8 cellular contexts compared by ENCODE assay signal in the genomic region with DNA sequence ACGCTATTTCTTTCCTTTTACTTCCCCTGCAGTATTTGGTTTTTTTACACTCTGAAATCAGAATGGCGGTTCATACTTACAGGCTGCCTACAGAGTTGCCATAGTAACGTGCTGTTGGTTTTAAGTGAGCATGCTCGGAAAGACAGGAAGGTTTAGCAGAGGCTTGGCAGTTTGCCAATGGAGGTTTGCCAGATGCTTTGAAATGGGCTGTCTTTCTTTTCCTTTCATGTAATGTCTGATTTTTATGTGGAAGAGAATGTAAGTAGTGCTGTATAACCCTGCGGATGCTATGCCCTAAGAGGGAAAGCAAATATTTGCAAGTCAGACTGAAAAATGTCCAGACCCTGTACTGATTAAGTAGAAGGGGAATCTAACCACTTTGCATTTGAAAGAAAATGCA. TPM values are rescaled to one million over a fixed set of nuclear protein-coding genes. Genes with fewer than 3 reads are reported as not detected.
A peak's percentile ranks its signal among the peaks of the same experiment; 100 is the strongest.
DNase-seq lines count a peak whose midpoint lies in the region; ATAC-seq and TF ChIP-seq lines count a peak whose summit lies in the region.

No MANE protein-coding gene starts in this region.

- no peak overlapping the region for H3K4me3 ChIP-seq in GM12864 (ENCODE audit: low read depth, low read length)
- peak overlapping the region in 1 of 2 donors; percentile 7 for H3K4me3 ChIP-seq in right atrium auricular region
- no peak overlapping the region for H3K4me3 ChIP-seq in vagina

- H3K4me1 ChIP-seq in right atrium auricular region = peaks cover 0 to 11% of the 10 kb centered on the region in 2 donors
- peaks cover 14% of the 10 kb centered on the region for H3K4me1 ChIP-seq in vagina

- no peaks in the 10 kb centered on the region for H3K9me3 ChIP-seq in right atrium auricular region
- H3K9me3 ChIP-seq in vagina = no peaks in the 10 kb centered on the region

- peak; percentile 75 for ATAC-seq in HG02798 (IDR thresholded peaks at IDR 0.05; ENCODE audit: poor library complexity, unreplicated experiment)

- H3K4me3 Mint-ChIP-seq in T-helper 1 cell treated with Interleukin-12 subunit alpha and Interleukin-12 subunit beta and Interleukin-4 antibody, amounts not matched to agents 30 μg/mL and 1 μg/mL, for 36 hours = peak overlapping the region; percentile 55

- H3K36me3 ChIP-seq in right atrium auricular region (peaks cover 41% of the 10 kb centered on the region), vagina (peaks cover 0 to 26% of the 10 kb centered on the region in 2 donors)

- peaks cover 16% of the 10 kb centered on the region for H3K4me1 Mint-ChIP-seq in T-helper 1 cell treated with Interleukin-12 subunit alpha and Interleukin-12 subunit beta and Interleukin-4 antibody, amounts not matched to agents 30 μg/mL and 1 μg/mL, for 36 hours (ENCODE audit: low read depth)

- peak; percentile 85 for DNase-seq in GM12864 (ENCODE audit: low read depth)
- DNase-seq in NCI-H1417 (lab: John Stamatoyannopoulos, UW) = peak; percentile 97 to 100 (median 99)
- peak in 57 of 58 donors; percentile 1 to 94 (median 67) for DNase-seq in anterior cingulate cortex (lab: John Stamatoyannopoulos, UW)
- peak; percentile 94 for DNase-seq in right atrium auricular region (ENCODE audit: low spot score)
- peak; percentile 93 for DNase-seq in putamen (ENCODE audit: low spot score)
- DNase-seq in vagina (ENCODE audit: extremely low spot score in 2 of 2) = no peak

- H3K9me3 Mint-ChIP-seq in T-helper 1 cell treated with Interleukin-12 subunit alpha and Interleukin-12 subunit beta and Interleukin-4 antibody, amounts not matched to agents 30 μg/mL and 1 μg/mL, for 36 hours = no peaks in the 10 kb centered on the region

- TF ChIP-seq CTCF in GM12864 (IDR thresholded peaks at IDR 0.05; ENCODE audit: low read depth, low read length, missing control alignments) (no peak), right atrium auricular region (IDR thresholded peaks at IDR 0.05) (no peak), vagina (IDR thresholded peaks at IDR 0.05) (no peak)

- no peak overlapping the region for H3K27ac ChIP-seq in right atrium auricular region
- H3K27ac ChIP-seq in vagina = peak overlapping the region; percentile 22

- no peaks in the 10 kb centered on the region for H3K27me3 ChIP-seq in right atrium auricular region
- no peaks in the 10 kb centered on the region for H3K27me3 ChIP-seq in vagina

- H3K36me3 Mint-ChIP-seq in T-helper 1 cell treated with Interleukin-12 subunit alpha and Interleukin-12 subunit beta and Interleukin-4 antibody, amounts not matched to agents 30 μg/mL and 1 μg/mL, for 36 hours (ENCODE audit: low read depth) = peaks cover 33% of the 10 kb centered on the region

- peak overlapping the region; percentile 85 for H3K27ac Mint-ChIP-seq in T-helper 1 cell treated with Interleukin-12 subunit alpha and Interleukin-12 subunit beta and Interleukin-4 antibody, amounts not matched to agents 30 μg/mL and 1 μg/mL, for 36 hours

- H3K27me3 Mint-ChIP-seq in T-helper 1 cell treated with Interleukin-12 subunit alpha and Interleukin-12 subunit beta and Interleukin-4 antibody, amounts not matched to agents 30 μg/mL and 1 μg/mL, for 36 hours (ENCODE audit: low read depth) = no peaks in the 10 kb centered on the region

- intact Hi-C loops in vagina (cut with DNase I) = no loop called here

- no peak for TF ChIP-seq POLR2A in vagina (IDR thresholded peaks at IDR 0.05)

RNA-seq across cellular contexts. Expression of a gene that starts 32.8 kb away (rescaled TPM):
- total RNA-seq in right atrium auricular region = 10 to 100 TPM in 1 of 2 donors, 1 to 10 TPM in 1; 9.5 to 12.7 TPM
- 20.6 TPM for total RNA-seq in vagina

Comparison
In these comparisons a context has a peak if more than half of its experiments do, and no peak if none do; other contexts are left out.
1. DNase-seq: peak in GM12864 (single experiment), NCI-H1417 (3 of 3), anterior cingulate cortex (57 of 58), right atrium auricular region (single experiment) and putamen (single experiment); none in vagina (0 of 2).